ENCODE assay signal across 12 cellular contexts in the genomic region with DNA sequence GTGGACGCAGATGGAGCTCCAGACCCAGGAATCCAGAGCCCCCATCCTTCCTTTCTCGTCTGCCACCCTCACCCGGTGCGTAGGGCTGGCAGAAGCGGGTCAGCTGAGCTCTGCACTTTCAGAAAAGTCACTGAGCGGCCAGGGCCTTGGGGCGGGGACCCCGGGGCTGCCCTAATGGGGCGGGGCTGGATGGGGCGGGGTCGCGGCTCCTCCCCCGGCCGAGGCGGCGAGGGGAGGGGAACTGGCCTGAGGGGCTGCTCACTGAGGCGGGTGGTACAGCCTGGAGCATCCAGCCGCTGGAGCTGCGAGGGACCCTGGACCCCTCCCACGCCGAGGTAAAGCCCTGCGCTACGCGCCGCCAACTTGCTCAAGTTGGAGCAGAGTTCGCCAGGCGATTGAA. TPM values are rescaled to one million over a fixed set of nuclear protein-coding genes. Genes with fewer than 3 reads are reported as not detected.
DNase-seq lines count a peak whose midpoint lies in the region; ATAC-seq and TF ChIP-seq lines count a peak whose summit lies in the region.
"Had no signal": no experiment of that assay in that cellular context is flagged by ENCODE, and none has a peak within 500 bp of the region (broad histone marks: within the 10 kb centered on the region; RNA-seq: fewer than 3 reads in every experiment).

Gene DEFB124 (minus strand): TSS at position 96 of the 400 bp plus-strand sequence. CDS start 2,114 bp downstream, outside the sequence.
Gene REM1 (plus strand): TSS at position 257 of the 400 bp plus-strand sequence. CDS start 1,158 bp downstream, outside the sequence.

- H3K4me1 ChIP-seq in HUES6 (ENCODE audit: control insufficient read depth, insufficient read depth, low read length) = no peaks in the 10 kb centered on the region; the same call in 1 of the 2 replicates

- DNase-seq in brain microvascular endothelial cell (no peak), left lobe of liver (ENCODE audit: low spot score) (no peak), OCI-M2 (lab: John Stamatoyannopoulos, UW; ENCODE audit: unreplicated experiment) (no peak), NOMO-1 treated with dmso at 0.1 percent for 144 hours (lab: John Stamatoyannopoulos, UW; ENCODE audit: unreplicated experiment) (no peak), SIG-M5 treated with dmso at 0.1 percent for 504 hours (lab: John Stamatoyannopoulos, UW; ENCODE audit: unreplicated experiment) (no peak)
- DNase-seq in stimulated activated naive CD8-positive, alpha-beta T cell treated with anti-CD3 and anti-CD28 coated beads, Interleukin-15, Interleukin-2, amounts not matched to agents 100 U/mL and 50 U/mL, for 24 hours = no peak
- DNase-seq: HFFc6, NCI-H187 treated with DMSO at 0.1 percent for 48 hours had no signal

- H3K9ac ChIP-seq in HUES6 (ENCODE audit: low read length) = no peak within 1 kb of the TSS

- H3K36me3 ChIP-seq in HUES6 (ENCODE audit: control insufficient read depth, insufficient read depth, low read length) (no peaks in the 10 kb centered on the region), brain microvascular endothelial cell (replicated peaks) (no peaks in the 10 kb centered on the region)

- H3K27me3 ChIP-seq in HUES6 (ENCODE audit: control insufficient read depth, insufficient read depth, low read length) = peaks cover 59% of the 10 kb centered on the region
- H3K27me3 ChIP-seq in brain microvascular endothelial cell (replicated peaks) = peaks cover 10% of the 10 kb centered on the region

- no peak for TF ChIP-seq CTCF in brain microvascular endothelial cell (IDR thresholded peaks at IDR 0.05; ENCODE audit: low read depth, low read length, missing control alignments)

- H3K9me3 ChIP-seq in HUES6 (ENCODE audit: control insufficient read depth, insufficient read depth, low read depth, low read length) = peaks cover 50% of the 10 kb centered on the region

- peak within 1 kb of the TSS; percentile 52; the same call in 1 of the 2 replicates for H3K4me3 ChIP-seq in HUES6 (ENCODE audit: low read depth, low read length)
- H3K4me3 ChIP-seq in brain microvascular endothelial cell (ENCODE audit: low read depth, low read length) = peak within 1 kb of the TSS; percentile 5
- H3K4me3 ChIP-seq: lung had no signal

- in situ Hi-C loops in brain microvascular endothelial cell (cut with HindIII; ENCODE audit: low pct_ligation_motif_present, low sequenced_read_pairs) = no loop called here

- ATAC-seq in left lobe of liver (peak; percentile 66), GM19328 (IDR thresholded peaks at IDR 0.05; ENCODE audit: unreplicated experiment) (no peak)
- peak; percentile 15 for ATAC-seq in stimulated activated naive CD8-positive, alpha-beta T cell treated with anti-CD3 and anti-CD28 coated beads, Interleukin-15, Interleukin-2, amounts not matched to agents 100 U/mL and 50 U/mL, for 24 hours

- no peak within 1 kb of the TSS for H3K27ac ChIP-seq in HUES6 (ENCODE audit: low read depth, low read length)
- no peak within 1 kb of the TSS for H3K27ac ChIP-seq in brain microvascular endothelial cell
- H3K27ac ChIP-seq: HL-60 had no signal

RNA-seq across cellular contexts. Expression of gene DEFB124, which starts in this region (rescaled TPM):
- not detected for total RNA-seq in left lobe of liver
- total RNA-seq: HFFc6, lung had no signal

RNA-seq across cellular contexts. Expression of gene REM1, which starts in this region (rescaled TPM):
- not detected for total RNA-seq in left lobe of liver
- total RNA-seq: HFFc6 had no signal

Comparison
In these comparisons a context has a peak if more than half of its experiments do, and no peak if none do; other contexts are left out.
1. Peak in ATAC-seq in left lobe of liver; RNA of the genes that start here not detected or under 1 TPM.